Comparison of ENCODE assay signal across 25 cellular contexts in the genomic region with DNA sequence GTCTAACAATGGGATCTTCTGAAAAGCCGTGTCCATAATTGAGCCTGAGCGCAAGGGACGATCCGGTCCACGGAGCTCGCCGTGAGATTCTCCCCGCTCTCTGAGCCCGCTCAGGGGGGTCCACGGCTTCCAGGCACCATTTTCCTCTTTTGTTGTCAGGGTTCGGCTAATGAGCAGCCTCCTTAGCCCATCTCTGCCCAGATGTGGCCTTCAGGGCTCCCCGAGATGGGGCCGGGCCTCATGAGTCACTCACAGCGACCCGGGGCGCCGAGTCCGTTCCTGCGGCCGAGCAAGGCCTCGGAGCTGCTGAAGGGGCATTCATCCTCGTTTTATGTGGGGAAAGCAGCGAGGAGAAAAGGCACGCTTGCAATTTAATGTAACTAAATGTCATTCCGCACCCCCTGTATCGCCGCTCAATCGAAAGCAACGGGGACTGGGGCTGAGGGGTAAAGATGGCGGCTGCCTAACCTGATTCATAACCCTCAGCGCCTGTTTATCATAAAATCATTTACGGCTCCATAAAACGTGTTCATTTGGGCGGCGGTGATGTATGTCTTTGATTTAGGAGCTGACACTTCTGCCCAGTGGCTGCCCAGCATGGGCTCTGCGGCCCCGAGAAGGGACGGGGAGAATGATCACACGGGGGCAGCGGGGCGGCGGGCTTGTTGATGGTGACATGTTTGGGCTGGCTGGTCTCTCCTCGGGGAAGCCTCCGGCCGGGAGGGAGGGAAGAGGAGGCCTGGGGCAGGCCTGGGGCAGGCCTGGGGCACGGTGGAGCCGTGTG.
DNase-seq lines count a peak whose midpoint lies in the region; TF ChIP-seq lines count a peak whose summit lies in the region.
"Had no signal": no experiment of that assay in that cellular context is flagged by ENCODE, and none has a peak within 500 bp of the region (broad histone marks: within the 10 kb centered on the region; RNA-seq: fewer than 3 reads in every experiment).

No MANE protein-coding gene starts in this region.

- H3K36me3 ChIP-seq in HUES6 (ENCODE audit: control insufficient read depth, insufficient read depth, low read length) = no peaks in the 10 kb centered on the region

- no peak overlapping the region for H3K27ac ChIP-seq in HUES6 (ENCODE audit: low read depth, low read length)
- H3K27ac ChIP-seq: HL-60 had no signal

- H3K4me3 Mint-ChIP-seq in nephron progenitor cell = no peak overlapping the region
- H3K4me3 Mint-ChIP-seq: HFFc6 had no signal

- no peak overlapping the region for H3K9ac ChIP-seq in HUES6 (ENCODE audit: low read length)

- peaks cover 6% of the 10 kb centered on the region; the same call in 1 of the 2 replicates for H3K9me3 ChIP-seq in HUES6 (ENCODE audit: control insufficient read depth, insufficient read depth, low read depth, low read length)

- peaks cover 15% of the 10 kb centered on the region for H3K9me3 Mint-ChIP-seq in nephron progenitor cell

- peaks cover 4% of the 10 kb centered on the region; the same call in 1 of the 2 replicates for H3K4me1 ChIP-seq in HUES6 (ENCODE audit: control insufficient read depth, insufficient read depth, low read length)

- DNase-seq in nephron progenitor cell = peak; percentile 22
- peak; percentile 46 for DNase-seq in retina
- DNase-seq in stimulated activated CD4-positive, alpha-beta T cell treated with anti-CD3 and anti-CD28 coated beads, Interleukin-4, amount 100 ng/mL, for 4 hours = no peak
- no peak for DNase-seq in activated CD8-positive, alpha-beta memory T cell treated with anti-CD3 and anti-CD28 coated beads, Interleukin-2, amount 50 U/mL, for 4 hours
- DNase-seq in OCI-M2 (lab: John Stamatoyannopoulos, UW; ENCODE audit: unreplicated experiment) = no peak
- DNase-seq in GM19238 (ENCODE audit: insufficient read length, low spot score) = no peak
- DNase-seq: C1 segment of cervical spinal cord; CD4-positive, alpha-beta memory T cell; COR-L47; DMS53; GDM1; HFFc6; Karpas-422; NCI-H1092; NCI-H1417 treated with DMSO at 0.1 percent for 48 hours; NCI-H187; NCI-H2081 treated with DMSO at 0.1 percent for 48 hours; NCI-H2171; NCI-H226; NCI-H510A; NCI-H69; SHP77 treated with DMSO at 0.1 percent for 48 hours had no signal

- H3K27me3 ChIP-seq in HUES6 (ENCODE audit: control insufficient read depth, insufficient read depth, low read length) = no peaks in the 10 kb centered on the region; the same call in 1 of the 2 replicates

- H3K4me1 Mint-ChIP-seq in nephron progenitor cell = peaks cover 47% of the 10 kb centered on the region
- H3K4me1 Mint-ChIP-seq: CD4-positive, alpha-beta memory T cell had no signal

- H3K27me3 Mint-ChIP-seq in nephron progenitor cell (ENCODE audit: low read depth, poor library complexity) = peaks cover 7% of the 10 kb centered on the region

- TF ChIP-seq CTCF in nephron progenitor cell (IDR thresholded peaks at IDR 0.05) = no peak

- no peaks in the 10 kb centered on the region for H3K36me3 Mint-ChIP-seq in nephron progenitor cell (ENCODE audit: low read depth)
- H3K36me3 Mint-ChIP-seq: CD4-positive, alpha-beta memory T cell had no signal

- no peak overlapping the region for H3K27ac Mint-ChIP-seq in nephron progenitor cell
- H3K27ac Mint-ChIP-seq: CD4-positive, alpha-beta memory T cell; HFFc6 had no signal

- peak overlapping the region; percentile 37; the same call in 1 of the 2 replicates for H3K4me3 ChIP-seq in HUES6 (ENCODE audit: low read depth, low read length)
- H3K4me3 ChIP-seq: GM12878 had no signal

Comparison
In these comparisons a context has a peak if more than half of its experiments do, and no peak if none do; other contexts are left out.
1. DNase-seq: peak in nephron progenitor cell (single experiment) and retina (single experiment); none in stimulated activated CD4-positive, alpha-beta T cell treated with anti-CD3 and anti-CD28 coated beads, Interleukin-4, amount 100 ng/mL, for 4 hours (0 of 2), activated CD8-positive, alpha-beta memory T cell treated with anti-CD3 and anti-CD28 coated beads, Interleukin-2, amount 50 U/mL, for 4 hours (single experiment), OCI-M2 (single experiment) and GM19238 (single experiment).